In the genomic region with DNA sequence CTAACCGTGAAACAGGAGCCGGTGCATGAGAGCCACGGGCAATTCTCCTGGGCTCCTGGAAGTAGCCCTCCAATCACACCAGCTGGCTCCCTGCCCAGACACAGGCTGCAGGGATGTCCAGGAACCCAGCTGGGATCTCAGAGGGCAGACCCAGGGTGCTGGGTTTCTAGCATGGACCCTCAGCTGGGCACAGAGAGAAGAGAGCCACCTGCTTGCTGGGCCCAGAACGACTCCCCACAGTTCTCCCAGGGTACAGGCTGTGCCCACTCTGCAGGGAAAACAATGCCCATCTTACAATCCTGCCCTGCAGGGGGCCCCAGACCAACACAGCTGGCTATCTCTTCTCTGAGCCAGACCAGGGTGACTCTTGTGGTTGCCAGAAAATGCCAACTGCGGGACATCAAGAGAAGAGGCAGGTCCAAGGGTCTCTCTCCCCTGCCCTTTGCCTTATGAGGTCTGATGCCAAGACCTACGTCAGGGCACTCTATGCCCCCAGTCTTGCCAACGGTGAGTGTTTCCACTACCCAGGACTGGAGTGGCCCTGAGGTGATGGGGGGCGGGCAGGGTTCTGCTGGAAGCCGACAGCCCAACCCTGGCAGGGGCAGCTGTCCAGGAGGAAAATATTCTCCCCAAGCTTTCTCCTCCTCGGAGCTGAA, we compare ENCODE assay signal across 11 cellular contexts.
DNase-seq lines count a peak whose midpoint lies in the region; ATAC-seq and TF ChIP-seq lines count a peak whose summit lies in the region.
"Had no signal": no experiment of that assay in that cellular context is flagged by ENCODE, and none has a peak within 500 bp of the region (broad histone marks: within the 10 kb centered on the region; RNA-seq: fewer than 3 reads in every experiment).

No MANE protein-coding gene starts in this region.

- peak; percentile 94 for DNase-seq in BE2C
- DNase-seq in M059J (ENCODE audit: low read depth), result peak; percentile 52
- no peak for DNase-seq in WERI-Rb-1
- DNase-seq in right lobe of liver, result peak; percentile 63 to 94 (median 92)
- no peak for DNase-seq in colonic mucosa
- DNase-seq in esophagus muscularis mucosa (ENCODE audit: extremely low spot score), result no peak
- DNase-seq in effector memory CD8-positive, alpha-beta T cell, result no peak
- DNase-seq: DND-41, trophoblast cell had no signal

- TF ChIP-seq POLR2A in right lobe of liver (IDR thresholded peaks at IDR 0.05) (no peak), esophagus muscularis mucosa (IDR thresholded peaks at IDR 0.05; ENCODE audit: low read depth) (no peak)

- no peak overlapping the region for H3K9ac ChIP-seq in colonic mucosa (ENCODE audit: low read depth in 2 of 2, low read length in 2 of 2)

- H3K27me3 ChIP-seq in BE2C (no peaks in the 10 kb centered on the region), WERI-Rb-1 (ENCODE audit: insufficient read depth, low read depth, severe bottlenecking) (no peaks in the 10 kb centered on the region), right lobe of liver (no peaks in the 10 kb centered on the region), colonic mucosa (no peaks in the 10 kb centered on the region), esophagus muscularis mucosa (no peaks in the 10 kb centered on the region)
- H3K27me3 ChIP-seq: breast epithelium had no signal

- H3K4me1 ChIP-seq in BE2C (peaks cover 58% of the 10 kb centered on the region), right lobe of liver (peaks cover 0 to 40% (median 20%) of the 10 kb centered on the region in 4 donors), colonic mucosa (no peaks in the 10 kb centered on the region), esophagus muscularis mucosa (no peaks in the 10 kb centered on the region)
- H3K4me1 ChIP-seq: breast epithelium had no signal

- no peaks in the 10 kb centered on the region for H3K27me3 Mint-ChIP-seq in effector memory CD8-positive, alpha-beta T cell

- H3K27ac ChIP-seq in WERI-Rb-1, result no peak overlapping the region
- H3K27ac ChIP-seq in right lobe of liver, result peak overlapping the region in 2 of 3 donors; percentile 69 to 86
- H3K27ac ChIP-seq in colonic mucosa, result no peak overlapping the region
- H3K27ac ChIP-seq in esophagus muscularis mucosa (replicated peaks in 1 of 4), result no peak overlapping the region
- H3K27ac ChIP-seq: breast epithelium had no signal

- 44% methylated on average over 1 of the region's 10 CpGs for WGBS in right lobe of liver (ENCODE audit: insufficient coverage, low coverage, low lambda C conversion rate, missing lambda C conversion rate)
- WGBS in esophagus muscularis mucosa, result 64% methylated on average over 5 of the region's 10 CpGs

- intact Hi-C loops in right lobe of liver (cut with DNase I) (no loop called here), colonic mucosa (cut with DNase I) (no loop called here), esophagus muscularis mucosa (cut with DNase I) (no loop called here)

- H3K9me3 ChIP-seq in BE2C, result no peaks in the 10 kb centered on the region
- H3K9me3 ChIP-seq in WERI-Rb-1 (ENCODE audit: severe bottlenecking), result no peaks in the 10 kb centered on the region
- H3K9me3 ChIP-seq in right lobe of liver, result no peaks in the 10 kb centered on the region
- no peaks in the 10 kb centered on the region for H3K9me3 ChIP-seq in colonic mucosa
- H3K9me3 ChIP-seq in esophagus muscularis mucosa, result no peaks in the 10 kb centered on the region
- H3K9me3 ChIP-seq: breast epithelium had no signal

- H3K9me3 Mint-ChIP-seq in effector memory CD8-positive, alpha-beta T cell, result no peaks in the 10 kb centered on the region

- peaks cover 5 to 13% of the 10 kb centered on the region in 2 donors for H3K4me1 Mint-ChIP-seq in effector memory CD8-positive, alpha-beta T cell (ENCODE audit: low read depth in 2 of 2)

- no peak for TF ChIP-seq EP300 in esophagus muscularis mucosa (IDR thresholded peaks at IDR 0.05)

- H3K36me3 ChIP-seq in BE2C, result no peaks in the 10 kb centered on the region
- H3K36me3 ChIP-seq in WERI-Rb-1, result no peaks in the 10 kb centered on the region
- H3K36me3 ChIP-seq in right lobe of liver, result peaks cover 0 to 5% (median 0%) of the 10 kb centered on the region in 4 donors
- no peaks in the 10 kb centered on the region for H3K36me3 ChIP-seq in colonic mucosa
- H3K36me3 ChIP-seq in esophagus muscularis mucosa, result peaks cover 0 to 17% (median 8%) of the 10 kb centered on the region in 4 donors
- H3K36me3 ChIP-seq: breast epithelium had no signal

- H3K36me3 Mint-ChIP-seq in effector memory CD8-positive, alpha-beta T cell (ENCODE audit: insufficient read depth), result peaks cover 10% of the 10 kb centered on the region

- H3K4me3 ChIP-seq in BE2C (ENCODE audit: low read depth, low read length), result no peak overlapping the region
- no peak overlapping the region for H3K4me3 ChIP-seq in WERI-Rb-1 (ENCODE audit: low read depth, low read length)
- H3K4me3 ChIP-seq in right lobe of liver, result no peak overlapping the region
- no peak overlapping the region for H3K4me3 ChIP-seq in colonic mucosa
- H3K4me3 ChIP-seq in esophagus muscularis mucosa, result no peak overlapping the region
- H3K4me3 ChIP-seq: breast epithelium had no signal

- ATAC-seq in right lobe of liver, result peak; percentile 87 to 88 (median 88)
- no peak for ATAC-seq in GM18870 (IDR thresholded peaks at IDR 0.05; ENCODE audit: unreplicated experiment)
- no peak for ATAC-seq in effector memory CD8-positive, alpha-beta T cell (replicated peaks)

- H3K4me3 Mint-ChIP-seq in effector memory CD8-positive, alpha-beta T cell, result no peak overlapping the region

- no peak overlapping the region for H3K27ac Mint-ChIP-seq in effector memory CD8-positive, alpha-beta T cell

- TF ChIP-seq CTCF in BE2C (IDR thresholded peaks at IDR 0.05; ENCODE audit: low read depth, low read length) (peak; percentile 65), WERI-Rb-1 (IDR thresholded peaks at IDR 0.05; ENCODE audit: low read depth, low read length) (peak; percentile 29; the same call in 1 of the 2 replicates), right lobe of liver (IDR thresholded peaks at IDR 0.05) (peak; percentile 31 to 63 (median 49)), colonic mucosa (IDR thresholded peaks at IDR 0.05) (no peak), esophagus muscularis mucosa (IDR thresholded peaks at IDR 0.05) (no peak)

Comparison
In these comparisons a context has a peak if more than half of its experiments do, and no peak if none do; other contexts are left out.
1. DNase-seq: peak in BE2C (single experiment), M059J (single experiment) and right lobe of liver (3 of 3); none in WERI-Rb-1 (single experiment), colonic mucosa (single experiment), esophagus muscularis mucosa (single experiment) and effector memory CD8-positive, alpha-beta T cell (0 of 3).
2. CTCF ChIP-seq: peak in BE2C (single experiment), WERI-Rb-1 (single experiment) and right lobe of liver (4 of 4); none in colonic mucosa (single experiment) and esophagus muscularis mucosa (0 of 3).
3. H3K27ac ChIP-seq: peak in right lobe of liver (2 of 3); none in WERI-Rb-1 (single experiment), colonic mucosa (single experiment) and esophagus muscularis mucosa (0 of 4).
4. ATAC-seq: peak in right lobe of liver (4 of 4); none in GM18870 (single experiment) and effector memory CD8-positive, alpha-beta T cell (single experiment).